Comparison of ENCODE assay signal across 8 cellular contexts in the genomic region with DNA sequence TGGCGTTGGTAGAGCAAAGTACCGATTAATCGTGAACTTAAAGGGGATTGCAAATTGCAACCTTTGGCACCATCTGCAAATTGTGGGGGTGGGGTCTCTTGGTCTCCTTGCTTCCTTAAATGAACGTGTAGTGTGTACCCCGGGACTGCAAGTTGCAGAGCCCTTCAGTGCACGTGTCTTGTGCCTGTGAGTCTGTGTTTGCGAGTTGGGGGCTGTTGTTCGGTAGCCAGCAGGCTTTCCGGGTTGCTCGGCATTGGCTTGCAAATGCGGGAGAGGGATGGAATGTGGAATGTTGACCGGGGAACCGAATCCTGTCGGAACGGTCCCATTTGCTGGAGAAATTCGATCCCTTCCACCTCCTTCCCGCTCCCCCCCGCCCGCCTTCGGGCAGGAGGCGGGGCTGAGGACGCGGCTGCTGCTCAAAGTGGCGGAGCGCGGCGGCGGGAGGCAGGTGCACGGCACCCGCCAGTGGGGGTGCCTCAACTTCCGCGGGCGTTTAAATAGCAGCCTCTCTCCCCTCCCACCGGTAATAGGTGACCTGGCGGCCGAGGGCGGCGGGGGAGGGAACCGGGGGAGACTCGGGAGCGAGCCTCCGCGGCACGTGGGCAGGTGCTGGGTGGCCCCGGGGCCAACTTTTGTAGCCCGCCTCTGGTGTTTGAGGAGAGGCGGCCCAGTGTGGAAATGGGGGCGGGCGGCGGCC. TPM values are rescaled to one million over a fixed set of nuclear protein-coding genes. Genes with fewer than 3 reads are reported as not detected.
DNase-seq lines count a peak whose midpoint lies in the region; ATAC-seq and TF ChIP-seq lines count a peak whose summit lies in the region.

No MANE protein-coding gene starts in this region.

- no peak for TF ChIP-seq CTCF in choroid plexus epithelial cell (conservative IDR thresholded peaks at IDR 0.05; ENCODE audit: low read depth, low read length)

- H3K4me1 Mint-ChIP-seq in activated CD4-positive, alpha-beta T cell treated with anti-CD3 and anti-CD28 coated beads for 36 hours = peaks cover 23% of the 10 kb centered on the region

- POLR2A ChIA-PET in activated CD4-positive, alpha-beta T cell treated with anti-CD3 and anti-CD28 coated beads for 36 hours (lab: Charles Lee) = interaction anchor here (0.6 to 2.3 kb wide), 5 partner anchors 11 to 283 kb away, joined by 3 to 20 read pairs (median 8); partner anchors contain the start of gene SCLT1

- TF ChIP-seq POLR2A in GM19099 (IDR thresholded peaks at IDR 0.05; ENCODE audit: extremely low read depth, insufficient read length, low read depth) = peak; percentile 79

- peak overlapping the region; percentile 93 for H3K4me3 Mint-ChIP-seq in activated CD4-positive, alpha-beta T cell treated with anti-CD3 and anti-CD28 coated beads for 36 hours

- intact Hi-C loops in activated CD4-positive, alpha-beta T cell treated with anti-CD3 and anti-CD28 coated beads for 36 hours (cut with DNase I, micrococcal nuclease) = loop anchor here (1.0 to 5.0 kb wide), 6 partner anchors 52 to 846 kb away; partner anchors contain the start of genes ABHD18 (in 1 of the 2), LARP1B (in 1 of the 2), MFSD8 (in 1 of the 2) and SCLT1 (in 1 of the 2)

- no peaks in the 10 kb centered on the region for H3K27me3 Mint-ChIP-seq in activated CD4-positive, alpha-beta T cell treated with anti-CD3 and anti-CD28 coated beads for 36 hours

- no peaks in the 10 kb centered on the region for H3K9me3 Mint-ChIP-seq in activated CD4-positive, alpha-beta T cell treated with anti-CD3 and anti-CD28 coated beads for 36 hours (ENCODE audit: low read depth)

- DNase-seq in AG20443 (ENCODE audit: low spot score) (peak; percentile 79), NCI-H446 (lab: John Stamatoyannopoulos, UW) (peak; percentile 77 to 87), choroid plexus epithelial cell (ENCODE audit: low read depth) (peak; percentile 83), kidney glomerular epithelial cell (lab: John Stamatoyannopoulos, UW) (peak; percentile 69)
- peak; percentile 90 for DNase-seq in activated CD4-positive, alpha-beta T cell treated with anti-CD3 and anti-CD28 coated beads for 36 hours
- peak; percentile 52 to 64 for DNase-seq in stimulated activated CD4-positive, alpha-beta T cell treated with anti-CD3 and anti-CD28 coated beads, Interleukin-1b, Interleukin-23, amount 100 ng/mL, for 1 hour (ENCODE audit: low read depth in 2 of 2)

- H3K4me3 ChIP-seq in choroid plexus epithelial cell (ENCODE audit: low read depth, low read length) = peak overlapping the region; percentile 80

- peaks cover 5% of the 10 kb centered on the region for H3K36me3 Mint-ChIP-seq in activated CD4-positive, alpha-beta T cell treated with anti-CD3 and anti-CD28 coated beads for 36 hours (ENCODE audit: low read depth)

- peak overlapping the region; percentile 99 for H3K27ac Mint-ChIP-seq in activated CD4-positive, alpha-beta T cell treated with anti-CD3 and anti-CD28 coated beads for 36 hours

- ATAC-seq in HG03354 (IDR thresholded peaks at IDR 0.05; ENCODE audit: poor library complexity, severe bottlenecking, unreplicated experiment) = peak; percentile 56
- ATAC-seq in activated CD4-positive, alpha-beta T cell treated with anti-CD3 and anti-CD28 coated beads for 36 hours = peak; percentile 44

- CTCF ChIA-PET in activated CD4-positive, alpha-beta T cell treated with anti-CD3 and anti-CD28 coated beads for 36 hours (lab: Charles Lee) = interaction anchor here (0.7 to 1.9 kb wide), 3 partner anchors 9 to 52 kb away, joined by 4 to 7 read pairs (median 4); no protein-coding TSS in a partner anchor

RNA-seq across cellular contexts. Expression of gene JADE1, which starts 1.5 kb away (rescaled TPM):
- total RNA-seq in activated CD4-positive, alpha-beta T cell treated with anti-CD3 and anti-CD28 coated beads for 36 hours = 10 to 100 TPM; 25.5 to 28.4 TPM

Comparison
In these comparisons a context has a peak if more than half of its experiments do, and no peak if none do; other contexts are left out.
1. Peak in every context shown above with its lines: DNase-seq, ATAC-seq and H3K4me3 ChIP-seq.